Comparison of ENCODE assay signal across 9 cellular contexts in the genomic region with DNA sequence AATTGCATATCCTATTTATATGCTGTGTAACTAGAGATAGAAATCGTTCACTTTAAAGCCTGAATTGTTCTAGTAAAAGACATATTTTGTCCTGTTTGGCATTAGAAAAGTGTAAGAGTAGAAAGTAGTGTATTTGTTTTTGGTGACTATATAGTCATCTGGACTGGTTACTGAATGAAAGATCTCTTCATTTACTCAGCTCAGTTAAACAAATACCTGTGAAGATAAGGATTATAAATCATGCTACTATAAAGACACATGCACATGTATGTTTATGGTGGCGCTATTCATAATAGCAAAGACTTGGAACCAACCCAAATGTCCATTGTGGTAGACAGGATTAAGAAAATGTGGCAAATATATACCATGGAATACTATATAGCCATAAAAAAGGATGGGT.
"Had no signal": no experiment of that assay in that cellular context is flagged by ENCODE, and none has a peak within 500 bp of the region (broad histone marks: within the 10 kb centered on the region; RNA-seq: fewer than 3 reads in every experiment).

No MANE protein-coding gene starts in this region.

- H3K4me1 Mint-ChIP-seq: IgD-negative memory B cell had no signal

- ATAC-seq: GM23338, HepG2 had no signal

- H3K9me3 Mint-ChIP-seq: GM23338, H9 had no signal

- FAIRE-seq: H1, H54, HepG2 had no signal

- H3K36me3 Mint-ChIP-seq: IgD-negative memory B cell had no signal

- H3K4me3 Mint-ChIP-seq: GM23338, H9, IgD-negative memory B cell had no signal

- H3K27me3 Mint-ChIP-seq: IgD-negative memory B cell had no signal

- DNase-seq: H9, HCEC 1CT, KBM-7 had no signal

- H3K27ac Mint-ChIP-seq: GM23338, H9, IgD-negative memory B cell had no signal

- H3K27ac ChIP-seq: KMS-11 had no signal

- H3K4me3 ChIP-seq: GM23338 had no signal
